In the genomic region with DNA sequence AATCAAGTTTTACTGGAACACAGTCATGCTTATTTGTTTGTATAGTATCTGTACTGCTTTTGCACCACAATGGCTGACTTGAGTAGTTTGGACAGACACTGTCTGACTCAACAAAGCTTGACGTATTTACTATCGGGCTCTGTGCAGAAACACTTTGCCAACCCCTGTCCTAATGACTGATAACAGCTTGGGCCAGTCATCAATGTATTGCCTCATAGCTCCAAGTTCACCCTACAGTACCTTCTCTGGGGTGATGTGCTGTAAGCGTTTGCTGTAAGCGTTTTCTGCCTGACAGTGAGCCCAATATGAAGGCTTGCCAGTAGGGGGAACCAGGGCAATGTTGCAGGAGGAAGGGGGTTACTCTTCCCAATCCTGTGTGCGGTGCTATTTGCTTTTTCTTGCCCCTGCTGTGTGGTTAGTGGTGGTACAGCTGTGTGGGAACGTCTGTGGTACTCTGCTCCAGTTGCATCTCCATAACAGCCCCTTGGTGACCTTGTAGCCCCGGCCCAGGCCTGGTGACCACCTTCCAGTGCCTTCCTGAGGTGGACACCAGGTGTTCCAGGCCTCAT, we compare ENCODE assay signal across 8 cellular contexts. TPM values are rescaled to one million over a fixed set of nuclear protein-coding genes. Genes with fewer than 3 reads are reported as not detected.
A peak's percentile ranks its signal among the peaks of the same experiment; 100 is the strongest.
DNase-seq lines count a peak whose midpoint lies in the region; ATAC-seq and TF ChIP-seq lines count a peak whose summit lies in the region.

No MANE protein-coding gene starts in this region.

- no peak overlapping the region for H2AFZ ChIP-seq in smooth muscle cell (ENCODE audit: low read depth)

- ATAC-seq in HG03097 (IDR thresholded peaks at IDR 0.05; ENCODE audit: low FRiP score, unreplicated experiment), result no peak
- ATAC-seq in GM19395 (IDR thresholded peaks at IDR 0.05; ENCODE audit: unreplicated experiment), result no peak

- peak; percentile 40 for TF ChIP-seq CTCF in LNCaP clone FGC (IDR thresholded peaks at IDR 0.05; ENCODE audit: control insufficient read depth, extremely low read depth, insufficient read depth)
- peak; percentile 40 for TF ChIP-seq CTCF in smooth muscle cell (IDR thresholded peaks at IDR 0.05; ENCODE audit: borderline replicate concordance, insufficient read depth, poor library complexity, severe bottlenecking)

- H3K4me3 ChIP-seq in LNCaP clone FGC (ENCODE audit: low read depth, low read length), result no peak overlapping the region
- H3K4me3 ChIP-seq in smooth muscle cell, result no peak overlapping the region

- no peak overlapping the region for H3K4me2 ChIP-seq in smooth muscle cell

- H3K9me3 ChIP-seq in smooth muscle cell (replicated peaks; ENCODE audit: low read depth), result no peaks in the 10 kb centered on the region

- peaks cover 16% of the 10 kb centered on the region for H3K27me3 ChIP-seq in smooth muscle cell (ENCODE audit: low read depth)

- DNase-seq in ELR (ENCODE audit: low read depth), result peak; percentile 62
- DNase-seq in LNCaP clone FGC (ENCODE audit: low read depth), result no peak
- DNase-seq in SK-N-DZ (ENCODE audit: low spot score), result peak; percentile 57
- DNase-seq in germinal center (ENCODE audit: low spot score), result peak; percentile 44
- peak; percentile 10 for DNase-seq in smooth muscle cell (lab: John Stamatoyannopoulos, UW; ENCODE audit: unreplicated experiment)
- DNase-seq in ureter (ENCODE audit: low spot score), result no peak

- whole genome bisulfite sequencing in smooth muscle cell (ENCODE audit: low lambda C conversion rate), result 20% methylated on average over 7 of the region's 7 CpGs

- H3K27ac ChIP-seq in smooth muscle cell (ENCODE audit: low read depth), result peak overlapping the region; percentile 32

- no peaks in the 10 kb centered on the region for H3K4me1 ChIP-seq in smooth muscle cell (ENCODE audit: low read depth)

- H3K79me2 ChIP-seq in smooth muscle cell (ENCODE audit: low read depth), result no peaks in the 10 kb centered on the region

- no peak overlapping the region for H3K9ac ChIP-seq in smooth muscle cell (ENCODE audit: low read depth)

- H4K20me1 ChIP-seq in smooth muscle cell (ENCODE audit: low read depth), result no peaks in the 10 kb centered on the region

- no peaks in the 10 kb centered on the region for H3K36me3 ChIP-seq in smooth muscle cell (ENCODE audit: low read depth)

- no peaks in the 10 kb centered on the region for H3F3A ChIP-seq in smooth muscle cell (ENCODE audit: low read depth)

RNA-seq across cellular contexts. Expression of a gene that starts 5.4 kb away (rescaled TPM):
- 5.1 and 7.3 TPM in 2 replicates for polyA plus RNA-seq in SK-N-DZ (2014; cell fraction: cytosol; rRNA removed)
- polyA plus RNA-seq in SK-N-DZ (2014; cell fraction: nucleus; rRNA removed), result 4.1 and 4.8 TPM in 2 replicates
- total RNA-seq in smooth muscle cell, result not detected in 2 replicates
- not detected in 2 replicates for polyA plus RNA-seq in smooth muscle cell
- not detected for total RNA-seq in ureter

RNA-seq across cellular contexts. Expression of a gene that starts 31.3 kb away (rescaled TPM):
- 1.9 and 2.3 TPM in 2 replicates for polyA plus RNA-seq in SK-N-DZ (2014; cell fraction: cytosol; rRNA removed)
- 1.8 and 6.1 TPM in 2 replicates for polyA plus RNA-seq in SK-N-DZ (2014; cell fraction: nucleus; rRNA removed)
- total RNA-seq in smooth muscle cell, result 20.3 and 25.9 TPM in 2 replicates
- 14.4 and 15.8 TPM in 2 replicates for polyA plus RNA-seq in smooth muscle cell
- total RNA-seq in ureter, result 41.6 TPM

Comparison
In these comparisons a context has a peak if more than half of its experiments do, and no peak if none do; other contexts are left out.
1. DNase-seq: peak in ELR (single experiment), SK-N-DZ (single experiment), germinal center (single experiment) and smooth muscle cell (single experiment); none in LNCaP clone FGC (single experiment) and ureter (single experiment).